Comparison of ENCODE assay signal across 8 cellular contexts in the genomic region with DNA sequence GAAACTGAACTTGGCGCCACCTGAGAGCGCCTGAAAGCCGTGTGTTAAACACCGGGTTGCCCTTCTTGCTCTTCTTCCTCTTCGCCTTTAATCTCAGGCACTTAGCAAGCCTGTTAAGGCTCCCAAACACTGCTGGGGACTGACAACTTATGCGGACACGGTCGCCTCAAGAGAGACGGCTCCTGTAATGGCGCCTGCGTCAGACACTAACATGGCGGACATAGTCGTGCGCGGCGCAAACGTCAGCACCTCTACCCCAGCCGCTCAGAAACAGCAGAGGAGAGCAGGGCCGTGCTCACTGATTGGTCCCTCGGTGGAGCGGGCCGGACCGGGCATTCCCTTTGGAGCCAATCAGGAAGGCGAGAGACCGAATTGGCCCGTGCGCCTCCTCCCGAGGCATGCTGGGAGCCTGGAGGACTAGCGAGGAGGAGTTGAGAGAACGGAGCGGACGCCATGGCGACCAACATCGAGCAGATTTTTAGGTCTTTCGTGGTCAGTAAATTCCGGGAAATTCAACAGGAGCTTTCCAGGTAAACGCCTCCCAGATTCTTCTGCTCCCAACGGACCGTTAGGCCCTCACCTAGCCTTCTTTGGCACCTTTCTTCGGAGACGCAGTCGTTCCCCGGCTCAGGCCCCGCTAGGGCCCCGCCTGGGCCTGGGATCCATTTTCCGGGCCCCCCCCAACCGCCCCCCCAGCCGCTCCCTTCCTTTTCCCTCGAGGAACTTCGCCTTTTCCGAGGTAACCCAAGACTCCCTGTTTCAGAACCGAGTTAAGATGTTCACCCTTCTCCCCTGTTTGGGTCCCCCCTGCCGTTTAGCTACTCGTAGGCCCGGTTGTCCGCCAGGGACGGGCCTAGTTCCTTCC. TPM values are rescaled to one million over a fixed set of nuclear protein-coding genes. Genes with fewer than 3 reads are reported as not detected.
DNase-seq lines count a peak whose midpoint lies in the region; ATAC-seq and TF ChIP-seq lines count a peak whose summit lies in the region.

A gene with protein sequence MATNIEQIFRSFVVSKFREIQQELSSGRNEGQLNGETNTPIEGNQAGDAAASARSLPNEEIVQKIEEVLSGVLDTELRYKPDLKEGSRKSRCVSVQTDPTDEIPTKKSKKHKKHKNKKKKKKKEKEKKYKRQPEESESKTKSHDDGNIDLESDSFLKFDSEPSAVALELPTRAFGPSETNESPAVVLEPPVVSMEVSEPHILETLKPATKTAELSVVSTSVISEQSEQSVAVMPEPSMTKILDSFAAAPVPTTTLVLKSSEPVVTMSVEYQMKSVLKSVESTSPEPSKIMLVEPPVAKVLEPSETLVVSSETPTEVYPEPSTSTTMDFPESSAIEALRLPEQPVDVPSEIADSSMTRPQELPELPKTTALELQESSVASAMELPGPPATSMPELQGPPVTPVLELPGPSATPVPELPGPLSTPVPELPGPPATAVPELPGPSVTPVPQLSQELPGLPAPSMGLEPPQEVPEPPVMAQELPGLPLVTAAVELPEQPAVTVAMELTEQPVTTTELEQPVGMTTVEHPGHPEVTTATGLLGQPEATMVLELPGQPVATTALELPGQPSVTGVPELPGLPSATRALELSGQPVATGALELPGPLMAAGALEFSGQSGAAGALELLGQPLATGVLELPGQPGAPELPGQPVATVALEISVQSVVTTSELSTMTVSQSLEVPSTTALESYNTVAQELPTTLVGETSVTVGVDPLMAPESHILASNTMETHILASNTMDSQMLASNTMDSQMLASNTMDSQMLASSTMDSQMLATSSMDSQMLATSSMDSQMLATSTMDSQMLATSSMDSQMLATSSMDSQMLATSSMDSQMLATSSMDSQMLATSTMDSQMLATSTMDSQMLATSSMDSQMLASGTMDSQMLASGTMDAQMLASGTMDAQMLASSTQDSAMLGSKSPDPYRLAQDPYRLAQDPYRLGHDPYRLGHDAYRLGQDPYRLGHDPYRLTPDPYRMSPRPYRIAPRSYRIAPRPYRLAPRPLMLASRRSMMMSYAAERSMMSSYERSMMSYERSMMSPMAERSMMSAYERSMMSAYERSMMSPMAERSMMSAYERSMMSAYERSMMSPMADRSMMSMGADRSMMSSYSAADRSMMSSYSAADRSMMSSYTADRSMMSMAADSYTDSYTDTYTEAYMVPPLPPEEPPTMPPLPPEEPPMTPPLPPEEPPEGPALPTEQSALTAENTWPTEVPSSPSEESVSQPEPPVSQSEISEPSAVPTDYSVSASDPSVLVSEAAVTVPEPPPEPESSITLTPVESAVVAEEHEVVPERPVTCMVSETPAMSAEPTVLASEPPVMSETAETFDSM (N-terminal part only) (plus strand): TSS at position 399 of the 865 bp plus-strand sequence. CDS start 55 bp downstream, at position 454.

- H3K4me3 ChIP-seq in RWPE2 (ENCODE audit: severe bottlenecking) (peak within 1 kb of the TSS; percentile 67), fibroblast of lung (replicated peaks in 1 of 4; ENCODE audit: control extremely low read depth in 1 of 4, insufficient read depth in 1 of 4, low read depth in 3 of 4, low read length in 4 of 4) (peak within 1 kb of the TSS; percentile 65 to 97 (median 78))
- peak within 1 kb of the TSS; percentile 95 for H3K4me3 ChIP-seq in naive thymus-derived CD4-positive, alpha-beta T cell (ENCODE audit: low read length)

- peaks cover 75% of the 10 kb centered on the region for H3K79me2 ChIP-seq in fibroblast of lung (ENCODE audit: control insufficient read depth, insufficient read depth, low read length)

- H3K4me1 Mint-ChIP-seq in activated T-helper 2 cell treated with anti-CD3 and anti-CD28 coated beads, Interferon-gamma antibody, Interleukin-2, Interleukin-4, amounts not matched to agents 10 μg/mL and 5 μg/mL and 100 μg/mL, durations not matched to agents 14 hours and 24 hours and 36 hours (ENCODE audit: low read depth), result peaks cover 31% of the 10 kb centered on the region
- peaks cover 29 to 54% (median 45%) of the 10 kb centered on the region in 7 donors for H3K4me1 Mint-ChIP-seq in naive thymus-derived CD4-positive, alpha-beta T cell
- H3K4me1 Mint-ChIP-seq in stimulated activated naive B cell treated with anti-CD40 and anti-IgM and Interleukin-4, amounts not matched to agents 10 μg/mL and 1 μg/mL and 100 μg/mL, for 72 hours, result peaks cover 7 to 28% of the 10 kb centered on the region in 2 donors

- H3K4me2 ChIP-seq in fibroblast of lung (ENCODE audit: extremely low read depth, insufficient read depth, low read length), result peak within 1 kb of the TSS; percentile 84

- H3K27ac ChIP-seq in RWPE2 (ENCODE audit: poor library complexity, severe bottlenecking) (peak within 1 kb of the TSS; percentile 89), fibroblast of lung (ENCODE audit: insufficient read depth, low read length) (peak within 1 kb of the TSS; percentile 99)
- peak within 1 kb of the TSS; percentile 99 for H3K27ac ChIP-seq in naive thymus-derived CD4-positive, alpha-beta T cell (ENCODE audit: low read depth, low read length)

- H3K27me3 Mint-ChIP-seq in activated T-helper 2 cell treated with anti-CD3 and anti-CD28 coated beads, Interferon-gamma antibody, Interleukin-2, Interleukin-4, amounts not matched to agents 10 μg/mL and 5 μg/mL and 100 μg/mL, durations not matched to agents 14 hours and 24 hours and 36 hours (ENCODE audit: low read depth), result no peaks in the 10 kb centered on the region
- peaks cover 0 to 5% (median 0%) of the 10 kb centered on the region in 5 donors for H3K27me3 Mint-ChIP-seq in naive thymus-derived CD4-positive, alpha-beta T cell
- no peaks in the 10 kb centered on the region for H3K27me3 Mint-ChIP-seq in stimulated activated naive B cell treated with anti-CD40 and anti-IgM and Interleukin-4, amounts not matched to agents 10 μg/mL and 1 μg/mL and 100 μg/mL, for 72 hours

- H3K4me1 ChIP-seq in RWPE2 (ENCODE audit: insufficient read depth, poor library complexity, severe bottlenecking) (peaks cover 29% of the 10 kb centered on the region), fibroblast of lung (ENCODE audit: control insufficient read depth, extremely low read depth, insufficient read depth, low read length) (peaks cover 7% of the 10 kb centered on the region)
- H3K4me1 ChIP-seq in naive thymus-derived CD4-positive, alpha-beta T cell (ENCODE audit: control insufficient read depth in 2 of 2, insufficient read depth in 2 of 2, low read length in 2 of 2), result peaks cover 20 to 30% of the 10 kb centered on the region in 2 donors

- H3K9me3 Mint-ChIP-seq in activated T-helper 2 cell treated with anti-CD3 and anti-CD28 coated beads, Interferon-gamma antibody, Interleukin-2, Interleukin-4, amounts not matched to agents 10 μg/mL and 5 μg/mL and 100 μg/mL, durations not matched to agents 14 hours and 24 hours and 36 hours, result no peaks in the 10 kb centered on the region
- H3K9me3 Mint-ChIP-seq in naive thymus-derived CD4-positive, alpha-beta T cell, result peaks cover 0 to 5% (median 0%) of the 10 kb centered on the region in 11 donors
- no peaks in the 10 kb centered on the region for H3K9me3 Mint-ChIP-seq in stimulated activated naive B cell treated with anti-CD40 and anti-IgM and Interleukin-4, amounts not matched to agents 10 μg/mL and 1 μg/mL and 100 μg/mL, for 72 hours

- DNase-seq in EH (ENCODE audit: low read depth) (peak; percentile 99), H4 (ENCODE audit: low spot score) (peak; percentile 99), LoVo (ENCODE audit: low spot score) (peak; percentile 99), RWPE2 (ENCODE audit: low spot score) (peak; percentile 99), fibroblast of lung (ENCODE audit: low read depth in 2 of 2) (peak; percentile 99)
- DNase-seq in activated T-helper 2 cell treated with anti-CD3 and anti-CD28 coated beads, Interferon-gamma antibody, Interleukin-2, Interleukin-4, amounts not matched to agents 10 μg/mL and 5 μg/mL and 100 μg/mL, durations not matched to agents 14 hours and 24 hours and 36 hours (ENCODE audit: low spot score), result peak; percentile 98
- DNase-seq in naive thymus-derived CD4-positive, alpha-beta T cell, result peak; percentile 87 to 99 (median 98)
- DNase-seq in stimulated activated naive B cell treated with anti-CD40 and anti-IgM and Interleukin-4, amounts not matched to agents 10 μg/mL and 1 μg/mL and 100 μg/mL, for 72 hours, result peak; percentile 98

- TF ChIP-seq CTCF in RWPE2 (IDR thresholded peaks at IDR 0.05; ENCODE audit: poor library complexity, severe bottlenecking) (no peak), fibroblast of lung (conservative IDR thresholded peaks at IDR 0.05 in 1 of 2, IDR thresholded peaks at IDR 0.05 in 1 of 2; ENCODE audit: low read depth in 1 of 2, low read length in 2 of 2) (no peak)

- peak within 1 kb of the TSS; percentile 95 for H3K4me3 Mint-ChIP-seq in activated T-helper 2 cell treated with anti-CD3 and anti-CD28 coated beads, Interferon-gamma antibody, Interleukin-2, Interleukin-4, amounts not matched to agents 10 μg/mL and 5 μg/mL and 100 μg/mL, durations not matched to agents 14 hours and 24 hours and 36 hours (ENCODE audit: low read depth)
- H3K4me3 Mint-ChIP-seq in naive thymus-derived CD4-positive, alpha-beta T cell, result peak within 1 kb of the TSS; percentile 90 to 100 (median 97)
- H3K4me3 Mint-ChIP-seq in stimulated activated naive B cell treated with anti-CD40 and anti-IgM and Interleukin-4, amounts not matched to agents 10 μg/mL and 1 μg/mL and 100 μg/mL, for 72 hours, result peak within 1 kb of the TSS; percentile 93 to 98

- H3K36me3 Mint-ChIP-seq in activated T-helper 2 cell treated with anti-CD3 and anti-CD28 coated beads, Interferon-gamma antibody, Interleukin-2, Interleukin-4, amounts not matched to agents 10 μg/mL and 5 μg/mL and 100 μg/mL, durations not matched to agents 14 hours and 24 hours and 36 hours (ENCODE audit: low read depth), result peaks cover 56% of the 10 kb centered on the region
- H3K36me3 Mint-ChIP-seq in naive thymus-derived CD4-positive, alpha-beta T cell, result peaks cover 0 to 8% (median 6%) of the 10 kb centered on the region in 5 donors
- H3K36me3 Mint-ChIP-seq in stimulated activated naive B cell treated with anti-CD40 and anti-IgM and Interleukin-4, amounts not matched to agents 10 μg/mL and 1 μg/mL and 100 μg/mL, for 72 hours, result peaks cover 11 to 35% of the 10 kb centered on the region in 2 donors

- ATAC-seq in RWPE2 (ENCODE audit: low read depth), result peak; percentile 97
- ATAC-seq in naive thymus-derived CD4-positive, alpha-beta T cell, result peak; percentile 94
- peak; percentile 93 for ATAC-seq in stimulated activated naive B cell treated with anti-CD40 and anti-IgM and Interleukin-4, amounts not matched to agents 10 μg/mL and 1 μg/mL and 100 μg/mL, for 72 hours (replicated peaks)

- intact Hi-C loops in activated T-helper 2 cell treated with anti-CD3 and anti-CD28 coated beads, Interferon-gamma antibody, Interleukin-2, Interleukin-4, amounts not matched to agents 10 μg/mL and 5 μg/mL and 100 μg/mL, durations not matched to agents 14 hours and 24 hours and 36 hours (cut with micrococcal nuclease), result loop anchor here (1.0 to 5.0 kb wide), 7 partner anchors 24 to 771 kb away; a partner anchor contains a TSS
- intact Hi-C loops in naive thymus-derived CD4-positive, alpha-beta T cell (cut with micrococcal nuclease), result loop anchor here (1.0 to 10.0 kb wide), 23 partner anchors 16 to 1131 kb away; a partner anchor contains a TSS

- H3K9me3 ChIP-seq in RWPE2 (ENCODE audit: severe bottlenecking) (no peaks in the 10 kb centered on the region), fibroblast of lung (ENCODE audit: control insufficient read depth, insufficient read depth, low read depth, low read length) (no peaks in the 10 kb centered on the region)
- no peaks in the 10 kb centered on the region for H3K9me3 ChIP-seq in naive thymus-derived CD4-positive, alpha-beta T cell (ENCODE audit: control insufficient read depth in 2 of 3, low read length in 3 of 3)

- peaks cover 7% of the 10 kb centered on the region for H4K20me1 ChIP-seq in fibroblast of lung (ENCODE audit: control insufficient read depth, extremely low read depth, insufficient read depth, low read length)

- H3K27me3 ChIP-seq in RWPE2 (ENCODE audit: insufficient read depth, poor library complexity, severe bottlenecking) (no peaks in the 10 kb centered on the region), fibroblast of lung (ENCODE audit: control insufficient read depth, insufficient read depth, low read length) (no peaks in the 10 kb centered on the region)
- no peaks in the 10 kb centered on the region for H3K27me3 ChIP-seq in naive thymus-derived CD4-positive, alpha-beta T cell (ENCODE audit: control insufficient read depth in 2 of 2, insufficient read depth in 2 of 2, low read length in 2 of 2)

- peak within 1 kb of the TSS; percentile 100 for H3K27ac Mint-ChIP-seq in activated T-helper 2 cell treated with anti-CD3 and anti-CD28 coated beads, Interferon-gamma antibody, Interleukin-2, Interleukin-4, amounts not matched to agents 10 μg/mL and 5 μg/mL and 100 μg/mL, durations not matched to agents 14 hours and 24 hours and 36 hours
- peak within 1 kb of the TSS; percentile 99 to 100 (median 99) for H3K27ac Mint-ChIP-seq in naive thymus-derived CD4-positive, alpha-beta T cell
- H3K27ac Mint-ChIP-seq in stimulated activated naive B cell treated with anti-CD40 and anti-IgM and Interleukin-4, amounts not matched to agents 10 μg/mL and 1 μg/mL and 100 μg/mL, for 72 hours, result peak within 1 kb of the TSS; percentile 100

- peak within 1 kb of the TSS; percentile 98 for H3K9ac ChIP-seq in fibroblast of lung (ENCODE audit: insufficient read depth, low read length)

- POLR2A ChIA-PET in naive thymus-derived CD4-positive, alpha-beta T cell (lab: Charles Lee), result interaction anchor here (0.6 to 6.9 kb wide), 29 partner anchors 10 to 771 kb away, joined by 3 to 108 read pairs (median 4); a partner anchor contains a TSS

- CTCF ChIA-PET in naive thymus-derived CD4-positive, alpha-beta T cell (lab: Charles Lee), result interaction anchor here (0.7 to 2.1 kb wide), 2 partner anchors 46 to 829 kb away, joined by 3 to 5 read pairs; a partner anchor contains a TSS

- H3K36me3 ChIP-seq in RWPE2 (ENCODE audit: low read depth), result peaks cover 79% of the 10 kb centered on the region
- peaks cover 2% of the 10 kb centered on the region for H3K36me3 ChIP-seq in fibroblast of lung (ENCODE audit: control insufficient read depth, insufficient read depth, low read length)
- peaks cover 0 to 30% (median 0%) of the 10 kb centered on the region in 3 experiments for H3K36me3 ChIP-seq in naive thymus-derived CD4-positive, alpha-beta T cell (ENCODE audit: control insufficient read depth in 2 of 3, insufficient read depth in 3 of 3, low read length in 3 of 3)

- peak within 1 kb of the TSS; percentile 76 for H2AFZ ChIP-seq in fibroblast of lung (ENCODE audit: low read length)

RNA-seq across cellular contexts. Expression of the gene that starts here (rescaled TPM):
- 222 and 434 TPM in 2 replicates for total RNA-seq in H4 (2014; rRNA removed; shearing (Covaris generic))
- total RNA-seq in activated T-helper 2 cell treated with anti-CD3 and anti-CD28 coated beads, Interferon-gamma antibody, Interleukin-2, Interleukin-4, amounts not matched to agents 10 μg/mL and 5 μg/mL and 100 μg/mL, durations not matched to agents 14 hours and 24 hours and 36 hours, result 345 and 376 TPM in 2 replicates
- total RNA-seq in fibroblast of lung, result 95.5 and 131 TPM in 2 replicates
- 85.0 and 114 TPM in 2 replicates for polyA plus RNA-seq in fibroblast of lung
- 108 and 136 TPM in 2 replicates for polyA plus RNA-seq in fibroblast of lung (2012)
- polyA minus RNA-seq in fibroblast of lung (ENCODE audit: low replicate concordance), result 292 and 329 TPM in 2 replicates
- 100 to 1,000 TPM; 337 to 497 (median 431) TPM for total RNA-seq in naive thymus-derived CD4-positive, alpha-beta T cell
- 100 to 1,000 TPM; 481 to 546 TPM for polyA plus RNA-seq in naive thymus-derived CD4-positive, alpha-beta T cell

Comparison
In these comparisons a context has a peak if more than half of its experiments do, and no peak if none do; other contexts are left out.
1. Peak in every context shown above with its lines: DNase-seq, ATAC-seq, H3K4me3 ChIP-seq and H3K27ac ChIP-seq.